2 cellular contexts compared by ENCODE assay signal in genomic region chr3:147361671-147362420, GRCh38.
TF ChIP-seq lines count a peak whose summit lies in the region.

No MANE protein-coding gene starts in this region.

TF ChIP-seq in K562, 482 proteins besides CTCF, POLR2A, EP300 and RAD21:
- TF ChIP-seq CTCFL (IDR thresholded peaks at IDR 0.05; ENCODE audit: borderline replicate concordance, insufficient read depth, low read depth, low read length, poor library complexity, severe bottlenecking) (peak; percentile 15), CHAMP1 (IDR thresholded peaks at IDR 0.05) (no peak), RBM39 (optimal IDR thresholded peaks at IDR 0.05; ENCODE audit: low read depth, low read length) (no peak), SMC3 (conservative IDR thresholded peaks at IDR 0.05; ENCODE audit: insufficient read depth, low read depth, low read length) (peak; percentile 34; the same call in 1 of the 2 replicates)

TF ChIP-seq in neural cell, 6 proteins besides CTCF, POLR2A, EP300 and RAD21 (continued from another document):
- no peak for TF ChIP-seq REST (IDR thresholded peaks at IDR 0.05; ENCODE audit: borderline replicate concordance)
- no peak for TF ChIP-seq MXI1 (conservative IDR thresholded peaks at IDR 0.05; ENCODE audit: poor library complexity, severe bottlenecking)
- no peak for TF ChIP-seq EZH2 (IDR thresholded peaks at IDR 0.05; ENCODE audit: borderline replicate concordance, insufficient read depth, low read length, poor library complexity, severe bottlenecking)
- TF ChIP-seq TAF1 (IDR thresholded peaks at IDR 0.05; ENCODE audit: low read depth), result no peak
- no peak for TF ChIP-seq SMC3 (conservative IDR thresholded peaks at IDR 0.05; ENCODE audit: poor library complexity)
